8 cellular contexts compared by ENCODE assay signal in the genomic region with DNA sequence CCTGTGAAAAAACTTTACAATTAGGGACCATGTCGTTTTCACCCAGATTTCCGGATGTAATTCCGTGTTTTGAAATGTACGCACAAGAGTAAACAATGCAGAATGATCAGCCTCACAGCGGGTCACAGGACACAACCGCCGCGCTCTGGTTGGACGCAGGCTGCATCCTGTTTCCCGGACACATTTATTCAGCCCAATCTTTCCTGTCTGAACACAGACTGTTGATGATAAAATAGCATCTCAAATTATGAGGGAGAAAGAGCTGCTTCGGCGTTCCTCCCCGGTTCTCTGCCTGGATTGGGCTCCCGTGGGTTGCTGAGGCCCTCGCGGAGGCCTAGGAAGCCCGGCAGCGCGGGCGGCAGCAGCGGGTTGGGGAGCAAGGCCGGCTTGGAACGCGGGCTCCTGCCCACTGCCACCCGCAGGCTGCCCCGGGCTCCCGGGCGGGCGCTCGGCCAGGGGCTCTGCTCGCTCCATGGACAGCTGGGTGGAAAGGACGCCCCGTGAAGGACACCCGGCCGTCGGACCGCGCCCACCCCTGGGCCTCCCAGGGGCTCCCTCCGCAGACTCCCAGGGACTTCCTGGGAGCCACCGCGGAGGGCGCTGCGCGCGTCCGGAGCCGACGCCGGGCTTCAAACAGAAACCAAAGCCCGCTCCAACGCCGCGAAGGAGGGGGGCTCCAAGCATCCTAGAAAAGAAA.
DNase-seq lines count a peak whose midpoint lies in the region; ATAC-seq, FAIRE-seq and TF ChIP-seq lines count a peak whose summit lies in the region.

No MANE protein-coding gene starts in this region.

- H3K4me3 ChIP-seq in GM12878 (peak overlapping the region; percentile 52), hepatocyte (peak overlapping the region; percentile 60)

- peak; percentile 87 for ATAC-seq in GM19035 (IDR thresholded peaks at IDR 0.05; ENCODE audit: unreplicated experiment)
- ATAC-seq in HG03159 (IDR thresholded peaks at IDR 0.05; ENCODE audit: unreplicated experiment) = peak; percentile 91
- peak; percentile 75 for ATAC-seq in GM12878

- H3K27ac ChIP-seq in GM12878 (ENCODE audit: control insufficient read depth, insufficient read depth) = no peak overlapping the region
- peak overlapping the region; percentile 97 for H3K27ac ChIP-seq in hepatocyte

- no peaks in the 10 kb centered on the region for H4K20me1 ChIP-seq in GM12878 (ENCODE audit: control insufficient read depth, insufficient read depth)
- no peaks in the 10 kb centered on the region for H4K20me1 ChIP-seq in hepatocyte (ENCODE audit: insufficient read depth, poor library complexity, severe bottlenecking)

- no peak for TF ChIP-seq RAD21 in GM12878 (IDR thresholded peaks at IDR 0.05; ENCODE audit: insufficient read depth, low read depth, low read length)

- H3K36me3 ChIP-seq in GM12878 (ENCODE audit: control insufficient read depth in 2 of 2, insufficient read depth in 2 of 2, low read length in 1 of 2) = no peaks in the 10 kb centered on the region
- H3K36me3 ChIP-seq in hepatocyte (replicated peaks; ENCODE audit: insufficient read depth, low read depth) = no peaks in the 10 kb centered on the region

- H3K9me3 ChIP-seq in GM12878 (replicated peaks; ENCODE audit: control insufficient read depth, insufficient read depth, low read length) (no peaks in the 10 kb centered on the region), hepatocyte (ENCODE audit: low read depth) (no peaks in the 10 kb centered on the region)

- SMC1A ChIA-PET in GM12878 (lab: Charles Lee; ENCODE audit: uncharacterized antibody, unreplicated experiment) = no interaction called here

- intact Hi-C loops in GM12878 (cut with micrococcal nuclease; ENCODE audit: unreplicated experiment) = no loop called here
- intact Hi-C loops in posterior cingulate gyrus (cut with DNase I) = loop anchor here (10.0 kb wide), 1 partner anchor 1036 kb away; a partner anchor contains a TSS

- POLR2A ChIA-PET in GM12878 (lab: Charles Lee) = no interaction called here

- no peaks in the 10 kb centered on the region for H3K79me2 ChIP-seq in GM12878 (ENCODE audit: control insufficient read depth, insufficient read depth, low read length)
- no peaks in the 10 kb centered on the region for H3K79me2 ChIP-seq in hepatocyte

- peak overlapping the region; percentile 58; the same call in 1 of the 2 replicates for H3K9ac ChIP-seq in GM12878 (ENCODE audit: control insufficient read depth, insufficient read depth, low read length)

- TF ChIP-seq CTCF in GM12878 (IDR thresholded peaks at IDR 0.05 in 2 of 3, conservative IDR thresholded peaks at IDR 0.05 in 1 of 3; ENCODE audit: control insufficient read depth in 2 of 3, extremely low read depth in 1 of 3, insufficient read depth in 1 of 3, low read depth in 3 of 3, low read length in 3 of 3) (peak in 2 of 3 experiments; percentile 16 to 25; a peak in 1 of 6 replicates), hepatocyte (IDR thresholded peaks at IDR 0.05; ENCODE audit: poor library complexity) (peak; percentile 64)

- in situ Hi-C loops in GM12878 (cut with MboI) = no loop called here

- DNase-seq in CMK (ENCODE audit: low read depth) = peak; percentile 24
- DNase-seq in NCI-H345 treated with DMSO at 0.1 percent for 48 hours (lab: John Stamatoyannopoulos, UW; ENCODE audit: unreplicated experiment) = peak; percentile 60
- DNase-seq in GM12878 (ENCODE audit: low read depth, low spot score) = no peak
- peak; percentile 90 for DNase-seq in hepatocyte (ENCODE audit: low spot score)
- DNase-seq in posterior cingulate gyrus = peak; percentile 60 to 97 (median 78)
- DNase-seq in GDM1 (lab: John Stamatoyannopoulos, UW) = no peak

- H2AFZ ChIP-seq in GM12878 (ENCODE audit: control insufficient read depth, low read depth, low read length) (peak overlapping the region; percentile 83), hepatocyte (peak overlapping the region; percentile 92)

- H3K4me2 ChIP-seq in GM12878 (ENCODE audit: control insufficient read depth, insufficient read depth) (peak overlapping the region; percentile 90), hepatocyte (peak overlapping the region; percentile 78)

- 34% methylated on average over 47 of the region's 53 CpGs for WGBS in GM12878 (ENCODE audit: insufficient coverage, insufficient replicate concordance, low lambda C conversion rate, missing lambda C conversion rate)
- 9% methylated on average over 49 of the region's 53 CpGs for WGBS in hepatocyte (ENCODE audit: low lambda C conversion rate, missing lambda C conversion rate)

- no TSS peak for BruUV-seq in GM12878 (replicated peaks; lab: Mats Ljungman, UMichigan)

- RAD21 ChIA-PET in GM12878 (lab: Charles Lee; ENCODE audit: unreplicated experiment) = no interaction called here

- peak; percentile 19; the same call in 1 of the 2 replicates for TF ChIP-seq POLR2A in GM12878 (IDR thresholded peaks at IDR 0.05; ENCODE audit: low read depth, low read length)

- CTCF ChIA-PET in GM12878 (lab: Yijun Ruan, JAX) = no interaction called here

- no peaks in the 10 kb centered on the region for H3K9me2 ChIP-seq in hepatocyte (replicated peaks; ENCODE audit: insufficient read depth)

- H3K27me3 ChIP-seq in GM12878 (replicated peaks in 1 of 2; ENCODE audit: control insufficient read depth in 2 of 2, insufficient read depth in 2 of 2, low read length in 1 of 2) (no peaks in the 10 kb centered on the region), hepatocyte (no peaks in the 10 kb centered on the region)

- no peaks in the 10 kb centered on the region for H3K4me1 ChIP-seq in GM12878 (ENCODE audit: control insufficient read depth, insufficient read depth, low read length)
- peaks cover 3% of the 10 kb centered on the region for H3K4me1 ChIP-seq in hepatocyte (ENCODE audit: insufficient read depth)

- no peak for TF ChIP-seq EP300 in GM12878 (IDR thresholded peaks at IDR 0.05; ENCODE audit: borderline replicate concordance in 1 of 2, control insufficient read depth in 1 of 2, low read depth in 2 of 2, low read length in 2 of 2)

- FAIRE-seq in GM12878 (lab: Jason Lieb, UNC) = no peak

TF ChIP-seq in GM12878, 131 proteins besides CTCF, POLR2A, EP300 and RAD21:
- TF ChIP-seq HDAC6 (IDR thresholded peaks at IDR 0.05; ENCODE audit: unreplicated experiment) (peak; percentile 42), CHD2 (IDR thresholded peaks at IDR 0.05; ENCODE audit: borderline replicate concordance, low read depth, low read length) (no peak), HDGF (IDR thresholded peaks at IDR 0.05) (no peak), BHLHE40 (IDR thresholded peaks at IDR 0.05; ENCODE audit: borderline replicate concordance in 1 of 2, low read depth in 2 of 2, low read length in 1 of 2) (no peak), ZSCAN29 (IDR thresholded peaks at IDR 0.05) (no peak), PML (IDR thresholded peaks at IDR 0.05; ENCODE audit: low read length) (no peak), BRCA1 (IDR thresholded peaks at IDR 0.05; ENCODE audit: low read depth, low read length) (no peak), JUND (IDR thresholded peaks at IDR 0.05; ENCODE audit: low read depth, low read length) (no peak), GABPA (IDR thresholded peaks at IDR 0.05; ENCODE audit: low read depth) (no peak), ZNF622 (IDR thresholded peaks at IDR 0.05) (no peak), IKZF1 (conservative IDR thresholded peaks at IDR 0.05) (0 out of 2 replicates have a peak, but pooled peaks have one; percentile 20), NFXL1 (IDR thresholded peaks at IDR 0.05; ENCODE audit: borderline replicate concordance) (no peak)

Comparison
In these comparisons a context has a peak if more than half of its experiments do, and no peak if none do; other contexts are left out.
1. DNase-seq: peak in CMK (single experiment), NCI-H345 treated with DMSO at 0.1 percent for 48 hours (single experiment), hepatocyte (single experiment) and posterior cingulate gyrus (10 of 10); none in GM12878 (single experiment) and GDM1 (single experiment).
2. Peak in every context shown above with its lines, with median percentiles within 50 percentile points of each other: ATAC-seq.